In the genomic region with DNA sequence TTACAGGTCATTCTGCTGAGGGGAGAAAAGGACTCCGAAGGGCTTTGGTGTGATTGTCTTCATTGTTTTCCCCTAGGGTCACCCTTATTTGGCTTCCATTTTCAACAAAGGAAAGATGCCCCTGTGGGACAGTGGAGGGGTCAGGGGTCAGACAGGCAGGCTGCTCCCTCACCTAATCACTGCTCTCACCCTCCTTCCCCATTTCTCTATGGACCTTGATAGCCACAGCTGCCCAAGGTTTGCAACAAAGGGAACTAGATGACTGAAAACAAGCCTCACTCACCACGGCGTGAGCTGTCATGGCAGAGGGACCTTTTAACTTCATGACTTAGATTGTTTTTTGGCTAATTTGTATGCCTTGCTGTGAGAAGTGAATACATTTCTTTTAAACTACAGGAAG, we compare ENCODE assay signal across 16 cellular contexts. TPM values are rescaled to one million over a fixed set of nuclear protein-coding genes. Genes with fewer than 3 reads are reported as not detected.
DNase-seq lines count a peak whose midpoint lies in the region; ATAC-seq and TF ChIP-seq lines count a peak whose summit lies in the region.
"Had no signal": no experiment of that assay in that cellular context is flagged by ENCODE, and none has a peak within 500 bp of the region (broad histone marks: within the 10 kb centered on the region; RNA-seq: fewer than 3 reads in every experiment).

No MANE protein-coding gene starts in this region.

- H3K36me3 ChIP-seq in endodermal cell (ENCODE audit: control insufficient read depth, insufficient read depth, low read length) = no peaks in the 10 kb centered on the region
- H3K36me3 ChIP-seq in aorta (ENCODE audit: control insufficient read depth in 1 of 2, insufficient read depth in 2 of 2, low read length in 1 of 2) = no peaks in the 10 kb centered on the region
- H3K36me3 ChIP-seq in right lobe of liver = no peaks in the 10 kb centered on the region

- H3K27me3 ChIP-seq in endodermal cell (ENCODE audit: control insufficient read depth, insufficient read depth, low read length, poor library complexity, severe bottlenecking) = no peaks in the 10 kb centered on the region
- H3K27me3 ChIP-seq in aorta (ENCODE audit: control insufficient read depth in 1 of 2, insufficient read depth in 2 of 2, low read length in 1 of 2) = no peaks in the 10 kb centered on the region
- no peaks in the 10 kb centered on the region for H3K27me3 ChIP-seq in right lobe of liver
- H3K27me3 ChIP-seq: body of pancreas had no signal

- peak; percentile 41 for ATAC-seq in GM18511 (IDR thresholded peaks at IDR 0.05; ENCODE audit: unreplicated experiment)
- ATAC-seq in GM21390 (IDR thresholded peaks at IDR 0.05; ENCODE audit: unreplicated experiment) = peak; percentile 16
- peak; percentile 28 for ATAC-seq in HG03066 (IDR thresholded peaks at IDR 0.05; ENCODE audit: low read depth, unreplicated experiment)
- ATAC-seq in aorta (ENCODE audit: low FRiP score) = no peak
- no peak for ATAC-seq in right lobe of liver
- ATAC-seq: body of pancreas; CD8-positive, alpha-beta T cell had no signal

- H3K4me3 ChIP-seq in endodermal cell (ENCODE audit: low read length) (no peak overlapping the region), aorta (ENCODE audit: low read length in 2 of 2) (no peak overlapping the region), right lobe of liver (no peak overlapping the region)
- H3K4me3 ChIP-seq: body of pancreas had no signal

- H3K9me3 ChIP-seq in endodermal cell (ENCODE audit: control insufficient read depth, low read length) = peaks cover 13% of the 10 kb centered on the region
- H3K9me3 ChIP-seq in aorta (ENCODE audit: control insufficient read depth, low read length) = no peaks in the 10 kb centered on the region
- H3K9me3 ChIP-seq in right lobe of liver = no peaks in the 10 kb centered on the region
- H3K9me3 ChIP-seq: body of pancreas had no signal

- no peak overlapping the region for H3K4me3 Mint-ChIP-seq in endodermal cell
- H3K4me3 Mint-ChIP-seq: CD8-positive, alpha-beta T cell had no signal

- intact Hi-C loops in aorta (cut with DNase I) (no loop called here), right lobe of liver (cut with DNase I) (no loop called here)

- H3K36me3 Mint-ChIP-seq in endodermal cell (ENCODE audit: low read depth) = peaks cover 28% of the 10 kb centered on the region
- H3K36me3 Mint-ChIP-seq: CD8-positive, alpha-beta T cell had no signal

- no peak for TF ChIP-seq POLR2A in right lobe of liver (IDR thresholded peaks at IDR 0.05)

- 96 to 100% methylated on average over 2 to 3 of the region's 3 CpGs for WGBS in endodermal cell (ENCODE audit: insufficient coverage in 1 of 2, insufficient read length in 1 of 2), 2 experiments
- WGBS in aorta, 2 donors = 91 to 97% methylated on average over 3 of the region's 3 CpGs
- 85% methylated on average over 3 of the region's 3 CpGs for WGBS in right lobe of liver (ENCODE audit: insufficient coverage, low coverage, low lambda C conversion rate, missing lambda C conversion rate)

- H3K4me1 Mint-ChIP-seq in endodermal cell = peaks cover 17% of the 10 kb centered on the region

- H3K27me3 Mint-ChIP-seq in endodermal cell (ENCODE audit: insufficient read depth) = no peaks in the 10 kb centered on the region

- H3K4me1 ChIP-seq in endodermal cell (ENCODE audit: control insufficient read depth, insufficient read depth, low read length) = no peaks in the 10 kb centered on the region
- H3K4me1 ChIP-seq in aorta (ENCODE audit: control insufficient read depth in 1 of 2, insufficient read depth in 2 of 2, low read length in 2 of 2) = no peaks in the 10 kb centered on the region
- no peaks in the 10 kb centered on the region for H3K4me1 ChIP-seq in right lobe of liver

- H3K27ac Mint-ChIP-seq in endodermal cell = peak overlapping the region; percentile 40
- H3K27ac Mint-ChIP-seq: CD8-positive, alpha-beta T cell had no signal

- H3K9me3 Mint-ChIP-seq in endodermal cell = peaks cover 14% of the 10 kb centered on the region
- H3K9me3 Mint-ChIP-seq: CD8-positive, alpha-beta T cell had no signal

- DNase-seq in endodermal cell (no peak), NAMALWA (ENCODE audit: low spot score) (no peak), aorta (no peak), DMS 273 (lab: John Stamatoyannopoulos, UW; ENCODE audit: unreplicated experiment) (no peak), right lobe of liver (no peak)
- DNase-seq: body of pancreas; CD8-positive, alpha-beta T cell; hypothalamus; NCI-H1436 treated with DMSO at 0.1 percent for 48 hours; retina had no signal

- TF ChIP-seq CTCF in endodermal cell (conservative IDR thresholded peaks at IDR 0.05) (no peak), right lobe of liver (IDR thresholded peaks at IDR 0.05) (no peak)

- H3K27ac ChIP-seq in endodermal cell (ENCODE audit: low read depth, low read length) = no peak overlapping the region
- H3K27ac ChIP-seq in aorta (ENCODE audit: low read depth in 1 of 2, low read length in 2 of 2) = no peak overlapping the region
- no peak overlapping the region for H3K27ac ChIP-seq in right lobe of liver
- H3K27ac ChIP-seq: body of pancreas had no signal

- H3K9ac ChIP-seq in endodermal cell (ENCODE audit: extremely low read depth, low read length, poor library complexity, severe bottlenecking) = no peak overlapping the region

RNA-seq across cellular contexts. Expression of a gene that starts 40.7 kb away (rescaled TPM):
- total RNA-seq in endodermal cell (1 to 10 TPM in 1 of 2 donors, not detected in 1; 6.8 TPM), aorta (not detected), right lobe of liver (not detected)
- polyA plus RNA-seq in endodermal cell (2013, experiment 1 of 2) = not detected
- polyA plus RNA-seq in endodermal cell (2013, experiment 2 of 2) = not detected
- not detected for polyA plus RNA-seq in aorta
- total RNA-seq: body of pancreas; CD8-positive, alpha-beta T cell; H4; mesenteric fat pad; urinary bladder had no signal
- polyA plus RNA-seq: urinary bladder had no signal

Comparison
In these comparisons a context has a peak if more than half of its experiments do, and no peak if none do; other contexts are left out.
1. ATAC-seq: peak in GM18511 (single experiment), GM21390 (single experiment) and HG03066 (single experiment); none in aorta (single experiment) and right lobe of liver (0 of 4).